In the genomic region with DNA sequence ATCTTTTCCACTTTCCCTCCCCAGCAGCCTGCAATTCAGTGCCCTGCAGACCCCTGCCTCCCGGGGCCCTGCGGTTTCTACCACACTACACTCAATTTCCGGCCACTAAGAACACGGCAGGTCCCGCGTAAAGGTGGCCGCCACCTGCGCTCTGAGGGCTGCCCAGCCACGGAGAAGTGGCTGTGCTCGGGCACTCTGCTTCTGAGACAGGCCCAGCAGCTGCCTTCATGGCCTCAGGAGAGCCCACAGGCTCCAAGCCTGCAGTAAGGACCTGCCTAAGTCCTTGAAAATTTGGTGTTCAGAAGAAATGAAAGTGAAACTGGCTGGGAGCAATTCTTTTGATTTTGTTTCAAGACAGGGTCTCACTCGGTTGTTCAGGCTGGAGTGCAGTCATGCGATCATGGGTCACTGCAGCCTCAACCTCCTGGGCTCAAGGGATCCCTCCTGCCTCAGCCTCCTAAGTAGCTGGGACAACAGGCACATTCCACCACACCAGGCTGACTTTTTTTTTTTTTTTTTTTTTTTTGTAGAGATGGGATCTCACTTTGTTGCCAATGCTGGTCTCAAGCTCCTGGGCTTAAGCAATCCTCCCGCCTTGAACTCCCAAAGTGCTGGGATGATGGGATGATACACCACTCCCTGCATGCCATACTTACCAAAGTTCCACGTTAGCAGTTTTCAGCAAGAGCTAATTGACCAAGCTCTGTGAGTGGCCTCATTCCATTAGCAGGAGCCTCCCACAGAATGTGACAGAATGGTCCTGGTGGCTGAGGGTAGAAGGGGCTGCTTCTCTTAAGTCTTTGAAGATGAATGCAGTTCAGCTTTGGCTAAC, we compare ENCODE assay signal across 9 cellular contexts. TPM values are rescaled to one million over a fixed set of nuclear protein-coding genes. Genes with fewer than 3 reads are reported as not detected.
A peak's percentile ranks its signal among the peaks of the same experiment; 100 is the strongest.
DNase-seq lines count a peak whose midpoint lies in the region; ATAC-seq lines count a peak whose summit lies in the region.
"Had no signal": no experiment of that assay in that cellular context is flagged by ENCODE, and none has a peak within 500 bp of the region (broad histone marks: within the 10 kb centered on the region; RNA-seq: fewer than 3 reads in every experiment).

No MANE protein-coding gene starts in this region.

- H3K9me3 ChIP-seq in CD4-positive, CD25-positive, alpha-beta regulatory T cell (ENCODE audit: control insufficient read depth in 2 of 2, low read length in 2 of 2), result no peaks in the 10 kb centered on the region

- no peaks in the 10 kb centered on the region for H3K27me3 Mint-ChIP-seq in CD4-positive, CD25-positive, alpha-beta regulatory T cell
- H3K27me3 Mint-ChIP-seq in activated CD4-positive, alpha-beta memory T cell treated with anti-CD3 and anti-CD28 coated beads for 36 hours, result no peaks in the 10 kb centered on the region

- peak overlapping the region; percentile 82 to 93 (median 85) for H3K27ac Mint-ChIP-seq in CD4-positive, CD25-positive, alpha-beta regulatory T cell
- H3K27ac Mint-ChIP-seq in activated CD4-positive, alpha-beta memory T cell treated with anti-CD3 and anti-CD28 coated beads for 36 hours, result peak overlapping the region; percentile 45

- peak; percentile 38 to 48 for ATAC-seq in CD4-positive, CD25-positive, alpha-beta regulatory T cell (ENCODE audit: low read depth in 2 of 2)
- peak; percentile 36 for ATAC-seq in GM21423 (IDR thresholded peaks at IDR 0.05; ENCODE audit: unreplicated experiment)

- H3K4me3 ChIP-seq in CD4-positive, CD25-positive, alpha-beta regulatory T cell (ENCODE audit: low read depth, low read length), result peak overlapping the region; percentile 76

- POLR2A ChIA-PET in activated CD4-positive, alpha-beta memory T cell treated with anti-CD3 and anti-CD28 coated beads for 36 hours (lab: Charles Lee), result no interaction called here

- intact Hi-C loops in activated CD4-positive, alpha-beta memory T cell treated with anti-CD3 and anti-CD28 coated beads for 36 hours (cut with micrococcal nuclease), result no loop called here

- H3K4me3 Mint-ChIP-seq in CD4-positive, CD25-positive, alpha-beta regulatory T cell, result peak overlapping the region; percentile 49 to 92 (median 90)
- H3K4me3 Mint-ChIP-seq in activated CD4-positive, alpha-beta memory T cell treated with anti-CD3 and anti-CD28 coated beads for 36 hours, result peak overlapping the region; percentile 74

- peaks cover 0 to 29% (median 7%) of the 10 kb centered on the region in 4 donors for H3K4me1 Mint-ChIP-seq in CD4-positive, CD25-positive, alpha-beta regulatory T cell
- peaks cover 11% of the 10 kb centered on the region for H3K4me1 Mint-ChIP-seq in activated CD4-positive, alpha-beta memory T cell treated with anti-CD3 and anti-CD28 coated beads for 36 hours (ENCODE audit: low read depth)

- CTCF ChIA-PET in activated CD4-positive, alpha-beta memory T cell treated with anti-CD3 and anti-CD28 coated beads for 36 hours (lab: Charles Lee), result interaction anchor here (1.0 kb wide), 1 partner anchor 464 kb away, joined by 3 read pairs; no protein-coding TSS in a partner anchor

- H3K4me1 ChIP-seq in CD4-positive, CD25-positive, alpha-beta regulatory T cell (ENCODE audit: control insufficient read depth, insufficient read depth, low read length, poor library complexity, severe bottlenecking), result peaks cover 8% of the 10 kb centered on the region

- peak in 2 of 3 donors; percentile 8 to 80 for DNase-seq in CD4-positive, CD25-positive, alpha-beta regulatory T cell
- DNase-seq in activated CD4-positive, alpha-beta memory T cell treated with anti-CD3 and anti-CD28 coated beads for 36 hours, result peak; percentile 46
- DNase-seq in mesenteric fat pad (ENCODE audit: low spot score), result peak; percentile 53
- no peak for DNase-seq in SK-N-DZ (ENCODE audit: low spot score)
- DNase-seq in activated gamma-delta T cell treated with Interleukin-2 at 50 U/mL for 16 hours, result no peak
- no peak for DNase-seq in NCI-H2029 treated with DMSO at 0.1 percent for 48 hours (lab: John Stamatoyannopoulos, UW)
- DNase-seq in NCI-H774 (lab: John Stamatoyannopoulos, UW), result no peak

- H3K27ac ChIP-seq in CD4-positive, CD25-positive, alpha-beta regulatory T cell (ENCODE audit: insufficient read depth, low read length, poor library complexity, severe bottlenecking), result no peak overlapping the region

- H3K9me3 Mint-ChIP-seq in CD4-positive, CD25-positive, alpha-beta regulatory T cell, result peaks cover 0 to 1% (median 0%) of the 10 kb centered on the region in 7 donors
- no peaks in the 10 kb centered on the region for H3K9me3 Mint-ChIP-seq in activated CD4-positive, alpha-beta memory T cell treated with anti-CD3 and anti-CD28 coated beads for 36 hours

- H3K36me3 Mint-ChIP-seq in CD4-positive, CD25-positive, alpha-beta regulatory T cell, result no peaks in the 10 kb centered on the region
- no peaks in the 10 kb centered on the region for H3K36me3 Mint-ChIP-seq in activated CD4-positive, alpha-beta memory T cell treated with anti-CD3 and anti-CD28 coated beads for 36 hours

- H3K36me3 ChIP-seq in CD4-positive, CD25-positive, alpha-beta regulatory T cell (ENCODE audit: control insufficient read depth, insufficient read depth, low read length), result no peaks in the 10 kb centered on the region

- H3K27me3 ChIP-seq in CD4-positive, CD25-positive, alpha-beta regulatory T cell (ENCODE audit: control insufficient read depth, insufficient read depth, low read length), result no peaks in the 10 kb centered on the region

RNA-seq across cellular contexts. Expression of gene ALPP, which starts 14.6 kb away (rescaled TPM):
- not detected for total RNA-seq in CD4-positive, CD25-positive, alpha-beta regulatory T cell
- not detected for polyA plus RNA-seq in CD4-positive, CD25-positive, alpha-beta regulatory T cell
- not detected for total RNA-seq in activated CD4-positive, alpha-beta memory T cell treated with anti-CD3 and anti-CD28 coated beads for 36 hours
- not detected for total RNA-seq in mesenteric fat pad
- polyA plus RNA-seq in SK-N-DZ (2014; cell fraction: cytosol; rRNA removed), result not detected in 2 replicates
- not detected in 2 replicates for polyA plus RNA-seq in SK-N-DZ (2014; cell fraction: nucleus; rRNA removed)
- total RNA-seq: urinary bladder had no signal
- polyA plus RNA-seq: urinary bladder had no signal

RNA-seq across cellular contexts. Expression of gene ALPG, which starts 42.6 kb away (rescaled TPM):
- total RNA-seq in CD4-positive, CD25-positive, alpha-beta regulatory T cell, result not detected
- polyA plus RNA-seq in CD4-positive, CD25-positive, alpha-beta regulatory T cell, result not detected
- total RNA-seq in activated CD4-positive, alpha-beta memory T cell treated with anti-CD3 and anti-CD28 coated beads for 36 hours, result not detected
- total RNA-seq in mesenteric fat pad, result not detected
- polyA plus RNA-seq in SK-N-DZ (2014; cell fraction: cytosol; rRNA removed), result not detected in 2 replicates
- polyA plus RNA-seq in SK-N-DZ (2014; cell fraction: nucleus; rRNA removed), result not detected in 2 replicates
- total RNA-seq: urinary bladder had no signal
- polyA plus RNA-seq: urinary bladder had no signal

Comparison
In these comparisons a context has a peak if more than half of its experiments do, and no peak if none do; other contexts are left out.
1. DNase-seq: peak in CD4-positive, CD25-positive, alpha-beta regulatory T cell (2 of 3), activated CD4-positive, alpha-beta memory T cell treated with anti-CD3 and anti-CD28 coated beads for 36 hours (single experiment) and mesenteric fat pad (single experiment); none in SK-N-DZ (single experiment), activated gamma-delta T cell treated with Interleukin-2 at 50 U/mL for 16 hours (single experiment), NCI-H2029 treated with DMSO at 0.1 percent for 48 hours (single experiment) and NCI-H774 (single experiment).